In the genomic region with DNA sequence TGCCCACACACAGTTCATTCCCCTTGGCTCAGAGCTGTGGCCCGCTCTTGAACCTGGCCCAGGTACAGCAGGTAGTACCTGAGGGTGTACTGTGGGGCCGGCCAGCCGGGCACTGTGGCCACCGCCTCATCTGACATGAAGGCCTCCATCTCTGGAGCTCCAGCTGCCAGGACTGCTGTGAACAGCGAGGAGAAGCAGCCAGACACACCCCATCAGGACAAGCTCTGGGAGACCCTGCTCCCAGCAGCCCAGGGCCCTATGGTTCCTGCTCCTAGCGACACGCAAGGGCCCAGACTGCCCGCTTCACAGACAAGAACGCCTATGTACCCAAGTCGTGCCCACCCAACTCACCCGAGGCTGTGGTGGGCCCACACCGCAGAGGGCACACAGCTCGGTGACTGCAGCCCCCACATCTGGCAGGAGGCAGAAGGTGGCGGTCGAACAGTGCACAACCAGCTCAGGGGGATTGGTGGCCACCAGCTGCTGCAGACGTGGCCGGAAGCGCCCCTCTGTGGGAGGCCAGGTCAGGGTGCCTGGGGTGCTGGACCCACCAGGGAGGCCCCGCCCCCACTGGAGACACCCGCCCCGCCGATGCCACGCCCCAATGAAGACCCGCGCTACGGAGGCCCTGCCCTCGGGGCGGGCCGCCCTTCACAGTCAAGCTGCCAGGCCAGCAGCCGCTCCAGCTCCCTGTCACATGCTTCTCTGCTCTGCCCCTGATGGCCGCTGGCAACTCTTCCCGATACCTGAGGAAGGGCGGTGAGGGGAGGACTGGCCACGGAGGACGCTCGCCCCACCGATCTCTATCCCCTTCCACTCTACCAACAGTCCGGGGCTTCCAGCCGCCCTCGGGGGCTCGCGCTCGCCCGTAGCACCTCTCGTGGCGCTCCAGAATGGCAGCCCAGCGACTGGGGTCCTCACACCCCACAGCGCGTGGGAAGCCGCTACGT, we compare ENCODE assay signal across 2 cellular contexts.
TF ChIP-seq lines count a peak whose summit lies in the region.

No MANE protein-coding gene starts in this region.

TF ChIP-seq in GM12891, 5 proteins besides CTCF, POLR2A, EP300 and RAD21:
- TF ChIP-seq PAX5 (IDR thresholded peaks at IDR 0.05; ENCODE audit: insufficient read depth, low read length, severe bottlenecking) (no peak), SPI1 (IDR thresholded peaks at IDR 0.05; ENCODE audit: low read depth, low read length) (no peak), TAF1 (IDR thresholded peaks at IDR 0.05; ENCODE audit: low read depth, low read length) (no peak), POLR2AphosphoS5 (IDR thresholded peaks at IDR 0.05; ENCODE audit: low read depth, low read length) (no peak)
TF ChIP-seq in GM12891: peak in this region for 0.

TF ChIP-seq in HepG2, 621 proteins besides CTCF, POLR2A, EP300 and RAD21 (continues in another document):
- peak; percentile 61 for TF ChIP-seq MYC (CRISPR knock-in tag; IDR thresholded peaks at IDR 0.05; ENCODE audit: borderline replicate concordance)
- no peak for TF ChIP-seq ZNF282 (IDR thresholded peaks at IDR 0.05; ENCODE audit: partially characterized antibody)
- peak; percentile 33; the same call in 1 of the 2 replicates for TF ChIP-seq ZNF674 (CRISPR knock-in tag; IDR thresholded peaks at IDR 0.05; ENCODE audit: low read depth)
- TF ChIP-seq, protein P1, sequence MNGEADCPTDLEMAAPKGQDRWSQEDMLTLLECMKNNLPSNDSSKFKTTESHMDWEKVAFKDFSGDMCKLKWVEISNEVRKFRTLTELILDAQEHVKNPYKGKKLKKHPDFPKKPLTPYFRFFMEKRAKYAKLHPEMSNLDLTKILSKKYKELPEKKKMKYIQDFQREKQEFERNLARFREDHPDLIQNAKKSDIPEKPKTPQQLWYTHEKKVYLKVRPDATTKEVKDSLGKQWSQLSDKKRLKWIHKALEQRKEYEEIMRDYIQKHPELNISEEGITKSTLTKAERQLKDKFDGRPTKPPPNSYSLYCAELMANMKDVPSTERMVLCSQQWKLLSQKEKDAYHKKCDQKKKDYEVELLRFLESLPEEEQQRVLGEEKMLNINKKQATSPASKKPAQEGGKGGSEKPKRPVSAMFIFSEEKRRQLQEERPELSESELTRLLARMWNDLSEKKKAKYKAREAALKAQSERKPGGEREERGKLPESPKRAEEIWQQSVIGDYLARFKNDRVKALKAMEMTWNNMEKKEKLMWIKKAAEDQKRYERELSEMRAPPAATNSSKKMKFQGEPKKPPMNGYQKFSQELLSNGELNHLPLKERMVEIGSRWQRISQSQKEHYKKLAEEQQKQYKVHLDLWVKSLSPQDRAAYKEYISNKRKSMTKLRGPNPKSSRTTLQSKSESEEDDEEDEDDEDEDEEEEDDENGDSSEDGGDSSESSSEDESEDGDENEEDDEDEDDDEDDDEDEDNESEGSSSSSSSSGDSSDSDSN (CRISPR knock-in tag; IDR thresholded peaks at IDR 0.05): peak; percentile 33
- TF ChIP-seq ZNF782 (CRISPR knock-in tag; IDR thresholded peaks at IDR 0.05; ENCODE audit: borderline replicate concordance): no peak
- TF ChIP-seq ADNP (CRISPR knock-in tag; IDR thresholded peaks at IDR 0.05): no peak
- TF ChIP-seq ZNF766 (CRISPR knock-in tag; IDR thresholded peaks at IDR 0.05; ENCODE audit: borderline replicate concordance): no peak
- no peak for TF ChIP-seq SRF (IDR thresholded peaks at IDR 0.05; ENCODE audit: low read depth, low read length)
- no peak for TF ChIP-seq ZNF234 (CRISPR knock-in tag; conservative IDR thresholded peaks at IDR 0.05)
- 0 out of 2 replicates have a peak, but pooled peaks have one; percentile 32 for TF ChIP-seq ZNF790 (CRISPR knock-in tag; IDR thresholded peaks at IDR 0.05; ENCODE audit: borderline replicate concordance)
- TF ChIP-seq, protein P2, sequence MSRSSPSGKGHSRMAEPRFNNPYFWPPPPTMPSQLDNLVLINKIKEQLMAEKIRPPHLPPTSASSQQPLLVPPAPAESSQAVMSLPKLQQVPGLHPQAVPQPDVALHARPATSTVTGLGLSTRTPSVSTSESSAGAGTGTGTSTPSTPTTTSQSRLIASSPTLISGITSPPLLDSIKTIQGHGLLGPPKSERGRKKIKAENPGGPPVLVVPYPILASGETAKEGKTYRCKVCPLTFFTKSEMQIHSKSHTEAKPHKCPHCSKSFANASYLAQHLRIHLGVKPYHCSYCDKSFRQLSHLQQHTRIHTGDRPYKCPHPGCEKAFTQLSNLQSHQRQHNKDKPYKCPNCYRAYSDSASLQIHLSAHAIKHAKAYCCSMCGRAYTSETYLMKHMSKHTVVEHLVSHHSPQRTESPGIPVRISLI (CRISPR knock-in tag; IDR thresholded peaks at IDR 0.05; ENCODE audit: borderline replicate concordance): no peak
- peak; percentile 47; the same call in 1 of the 2 replicates for TF ChIP-seq ZNF230 (CRISPR knock-in tag; IDR thresholded peaks at IDR 0.05)
- TF ChIP-seq SIN3B (IDR thresholded peaks at IDR 0.05; ENCODE audit: low read length): no peak
- no peak for TF ChIP-seq ZFP1 (CRISPR knock-in tag; IDR thresholded peaks at IDR 0.05)
- TF ChIP-seq SMAD1 (CRISPR knock-in tag; IDR thresholded peaks at IDR 0.05; ENCODE audit: borderline replicate concordance, low read depth): peak; percentile 26; the same call in 1 of the 2 replicates
- 0 out of 2 replicates have a peak, but pooled peaks have one; percentile 15 for TF ChIP-seq HMG20B (CRISPR knock-in tag; conservative IDR thresholded peaks at IDR 0.05)
- TF ChIP-seq, protein P3, sequence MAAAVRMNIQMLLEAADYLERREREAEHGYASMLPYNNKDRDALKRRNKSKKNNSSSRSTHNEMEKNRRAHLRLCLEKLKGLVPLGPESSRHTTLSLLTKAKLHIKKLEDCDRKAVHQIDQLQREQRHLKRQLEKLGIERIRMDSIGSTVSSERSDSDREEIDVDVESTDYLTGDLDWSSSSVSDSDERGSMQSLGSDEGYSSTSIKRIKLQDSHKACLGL (CRISPR knock-in tag; IDR thresholded peaks at IDR 0.05): no peak
- TF ChIP-seq CREB1 (IDR thresholded peaks at IDR 0.05): no peak
- TF ChIP-seq CREB1 (CRISPR knock-in tag; IDR thresholded peaks at IDR 0.05): no peak
- peak; percentile 27 for TF ChIP-seq ASH2L (IDR thresholded peaks at IDR 0.05; ENCODE audit: insufficient read length, low read depth, low read length)
- TF ChIP-seq ZNF775 (CRISPR knock-in tag; IDR thresholded peaks at IDR 0.05; ENCODE audit: borderline replicate concordance): 0 out of 2 replicates have a peak, but pooled peaks have one; percentile 38
- no peak for TF ChIP-seq ZNF484 (CRISPR knock-in tag; IDR thresholded peaks at IDR 0.05; ENCODE audit: borderline replicate concordance, low read depth)
- TF ChIP-seq PRDM15 (CRISPR knock-in tag; IDR thresholded peaks at IDR 0.05): no peak
- no peak; the same call in 1 of the 2 replicates for TF ChIP-seq ZBTB26 (CRISPR knock-in tag; IDR thresholded peaks at IDR 0.05; ENCODE audit: borderline replicate concordance)
- TF ChIP-seq PAXIP1 (CRISPR knock-in tag; conservative IDR thresholded peaks at IDR 0.05): peak; percentile 55
- no peak for TF ChIP-seq ZNF510 (CRISPR knock-in tag; IDR thresholded peaks at IDR 0.05; ENCODE audit: low read depth)
- no peak for TF ChIP-seq NR2F6 (IDR thresholded peaks at IDR 0.05)
- peak; percentile 42; the same call in 1 of the 2 replicates for TF ChIP-seq NR2F6 (CRISPR knock-in tag; IDR thresholded peaks at IDR 0.05)
- TF ChIP-seq ZNF460 (CRISPR knock-in tag; IDR thresholded peaks at IDR 0.05; ENCODE audit: borderline replicate concordance): no peak
- TF ChIP-seq ZNF670 (CRISPR knock-in tag; IDR thresholded peaks at IDR 0.05; ENCODE audit: borderline replicate concordance): no peak
- TF ChIP-seq, protein P4, sequence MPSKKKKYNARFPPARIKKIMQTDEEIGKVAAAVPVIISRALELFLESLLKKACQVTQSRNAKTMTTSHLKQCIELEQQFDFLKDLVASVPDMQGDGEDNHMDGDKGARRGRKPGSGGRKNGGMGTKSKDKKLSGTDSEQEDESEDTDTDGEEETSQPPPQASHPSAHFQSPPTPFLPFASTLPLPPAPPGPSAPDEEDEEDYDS (CRISPR knock-in tag; IDR thresholded peaks at IDR 0.05): peak; percentile 80
- TF ChIP-seq TFE3 (CRISPR knock-in tag; IDR thresholded peaks at IDR 0.05): peak; percentile 81
- no peak for TF ChIP-seq FOXK1 (CRISPR knock-in tag; IDR thresholded peaks at IDR 0.05; ENCODE audit: borderline replicate concordance, low read depth)
- TF ChIP-seq SIX1 (CRISPR knock-in tag; IDR thresholded peaks at IDR 0.05; ENCODE audit: borderline replicate concordance): no peak
- TF ChIP-seq ZNF773 (CRISPR knock-in tag; IDR thresholded peaks at IDR 0.05; ENCODE audit: borderline replicate concordance): no peak
- no peak; the same call in 1 of the 2 replicates for TF ChIP-seq NCOA2 (CRISPR knock-in tag; IDR thresholded peaks at IDR 0.05)
- TF ChIP-seq ZFP37 (CRISPR knock-in tag; IDR thresholded peaks at IDR 0.05; ENCODE audit: borderline replicate concordance): no peak
- no peak for TF ChIP-seq DPF2 (CRISPR knock-in tag; IDR thresholded peaks at IDR 0.05; ENCODE audit: borderline replicate concordance, low read depth)
- TF ChIP-seq KAT7 (CRISPR knock-in tag; IDR thresholded peaks at IDR 0.05; ENCODE audit: borderline replicate concordance): 0 out of 2 replicates have a peak, but pooled peaks have one; percentile 44
- TF ChIP-seq CCAR2 (optimal IDR thresholded peaks at IDR 0.05; ENCODE audit: low read depth, low read length): no peak
- TF ChIP-seq KLF16 (CRISPR knock-in tag; IDR thresholded peaks at IDR 0.05): no peak
- TF ChIP-seq FOXA1 (IDR thresholded peaks at IDR 0.05): no peak
- TF ChIP-seq FOXA1 (CRISPR knock-in tag; IDR thresholded peaks at IDR 0.05): peak; percentile 34; the same call in 1 of the 2 replicates
- no peak for TF ChIP-seq ZBTB21 (CRISPR knock-in tag; IDR thresholded peaks at IDR 0.05)
- TF ChIP-seq NFKB2 (CRISPR knock-in tag; IDR thresholded peaks at IDR 0.05; ENCODE audit: borderline replicate concordance): no peak; the same call in 1 of the 2 replicates
- no peak for TF ChIP-seq ZNF468 (CRISPR knock-in tag; IDR thresholded peaks at IDR 0.05)
- no peak for TF ChIP-seq SCMH1 (CRISPR knock-in tag; IDR thresholded peaks at IDR 0.05; ENCODE audit: borderline replicate concordance)
